ENCODE assay signal across 26 cellular contexts in the genomic region with DNA sequence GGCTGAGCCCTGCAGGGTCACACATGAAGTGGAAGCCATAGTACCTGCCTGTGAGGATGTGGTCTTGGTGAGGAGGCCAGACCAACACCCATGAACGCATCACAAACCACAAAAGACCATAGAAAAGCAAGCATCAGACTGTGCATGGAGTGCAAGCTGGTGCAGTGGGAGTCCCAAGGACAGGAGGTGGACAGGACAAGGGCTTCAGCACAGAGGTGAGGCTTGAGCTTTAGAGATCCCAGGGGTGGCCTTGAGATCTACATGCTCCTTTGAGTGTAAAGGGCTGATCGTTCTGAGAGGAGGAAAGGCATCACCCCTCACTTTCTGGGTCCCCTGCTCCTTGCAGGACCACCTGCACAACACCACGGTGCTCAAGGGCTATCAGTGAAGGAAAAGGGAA.
DNase-seq lines count a peak whose midpoint lies in the region; ATAC-seq, FAIRE-seq and TF ChIP-seq lines count a peak whose summit lies in the region.
"Had no signal": no experiment of that assay in that cellular context is flagged by ENCODE, and none has a peak within 500 bp of the region (broad histone marks: within the 10 kb centered on the region; RNA-seq: fewer than 3 reads in every experiment).

No MANE protein-coding gene starts in this region.

- no peak overlapping the region for H2BK15ac ChIP-seq in H9 (ENCODE audit: low read depth, low read length)
- H2BK15ac ChIP-seq in H1 (ENCODE audit: low read length) = peak overlapping the region; percentile 25
- peak overlapping the region; percentile 73 for H2BK15ac ChIP-seq in neuronal stem cell (ENCODE audit: low read length)

- peaks cover 25 to 36% of the 10 kb centered on the region in 2 experiments for H3K4me1 Mint-ChIP-seq in H9
- H3K4me1 Mint-ChIP-seq: T-helper 17 cell had no signal

- H3K18ac ChIP-seq in H9 (ENCODE audit: insufficient read length, low read depth, low read length) = peak overlapping the region; percentile 51
- H3K18ac ChIP-seq in H1 (ENCODE audit: extremely low read depth, low read length) = peak overlapping the region; percentile 66; the same call in 1 of the 2 replicates
- H3K18ac ChIP-seq in neuronal stem cell (ENCODE audit: low read length) = peak overlapping the region; percentile 82

- H3K27me3 Mint-ChIP-seq in H9 (ENCODE audit: low read depth) = no peaks in the 10 kb centered on the region

- ATAC-seq in SK-N-SH treated with all-trans-retinoic acid at 6 μM for 48 hours = no peak; the same call in 2 of the 3 replicates
- ATAC-seq: gastroesophageal sphincter; left colon; natural killer cell treated with Interleukin-12 subunit alpha and Interleukin-12 subunit beta and Interleukin-15 and Interleukin-18, amount 100 ng/mL, for 72 hours; T-helper 17 cell had no signal

- H2AFZ ChIP-seq in H9 (ENCODE audit: low read length) = no peak overlapping the region
- H2AFZ ChIP-seq in H1 (ENCODE audit: low read length) = no peak overlapping the region
- H2AFZ ChIP-seq in neuronal stem cell (ENCODE audit: low read length) = no peak overlapping the region

- POLR2A ChIA-PET in H1 (lab: Charles Lee; ENCODE audit: partially characterized antibody) = interaction anchor here (1.1 to 1.8 kb wide), 3 partner anchors 14 to 18 kb away, joined by 3 read pairs; no protein-coding TSS in a partner anchor

- peak overlapping the region; percentile 42 for H2AK5ac ChIP-seq in H9 (ENCODE audit: insufficient read length, low read length)
- H2AK5ac ChIP-seq in H1 (ENCODE audit: low read depth, low read length) = peak overlapping the region; percentile 94
- peak overlapping the region; percentile 82 for H2AK5ac ChIP-seq in neuronal stem cell (ENCODE audit: low read depth, low read length)

- H3K36me3 ChIP-seq in H1 (ENCODE audit: control insufficient read depth in 2 of 4, insufficient read depth in 4 of 4, low read length in 3 of 4) (no peaks in the 10 kb centered on the region), neuronal stem cell (replicated peaks in 1 of 2; ENCODE audit: control insufficient read depth in 2 of 2, insufficient read depth in 2 of 2, low read length in 2 of 2) (no peaks in the 10 kb centered on the region), transverse colon (no peaks in the 10 kb centered on the region), Peyer's patch (no peaks in the 10 kb centered on the region)
- H3K36me3 ChIP-seq: ascending aorta, esophagus muscularis mucosa, gastroesophageal sphincter, MG63, pancreas, SJCRH30 had no signal

- no peak overlapping the region for H3K4ac ChIP-seq in H9 (ENCODE audit: low read depth, low read length)
- peak overlapping the region; percentile 55 for H3K4ac ChIP-seq in H1 (replicated peaks; ENCODE audit: insufficient read length, low read depth, low read length)
- peak overlapping the region; percentile 4 for H3K4ac ChIP-seq in neuronal stem cell (ENCODE audit: low read length)

- no peak for TF ChIP-seq EP300 in H1 (IDR thresholded peaks at IDR 0.05; ENCODE audit: borderline replicate concordance in 1 of 2, low read depth in 2 of 2, low read length in 2 of 2)
- no peak for TF ChIP-seq EP300 in transverse colon (IDR thresholded peaks at IDR 0.05; ENCODE audit: low read depth)

- H3K9ac ChIP-seq in H9 (ENCODE audit: extremely low read depth, insufficient read length, low read length) = no peak overlapping the region
- H3K9ac ChIP-seq in H1 (replicated peaks in 1 of 4; ENCODE audit: extremely low read depth in 1 of 4, low read depth in 3 of 4, low read length in 3 of 4) = no peak overlapping the region; a peak in 1 of 7 replicates
- no peak overlapping the region for H3K9ac ChIP-seq in neuronal stem cell (ENCODE audit: low read depth, low read length, poor library complexity)

- no peak for DNase-seq in H9
- peak; percentile 7 for DNase-seq in NB4 (ENCODE audit: low read depth)
- peak in 1 of 2 experiments; percentile 40 for DNase-seq in H1 (ENCODE audit: low read depth in 1 of 2, low spot score in 2 of 2)
- no peak for DNase-seq in neuronal stem cell (ENCODE audit: low spot score)
- DNase-seq in transverse colon = no peak
- no peak for DNase-seq in Peyer's patch
- DNase-seq: activated CD4-positive, alpha-beta T cell treated with anti-CD3 and anti-CD28 coated beads, Interleukin-2, amount 50 U/mL, for 1 hour; CD4-positive, alpha-beta T cell; effector CD8-positive, alpha-beta T cell; H7; left colon; MG63; NCI-H1436 treated with DMSO at 0.1 percent for 48 hours; NCI-H2171 treated with DMSO at 0.1 percent for 48 hours; pancreas; SJCRH30; substantia nigra; T-helper 17 cell had no signal

- H3K4me1 ChIP-seq in H9 (ENCODE audit: insufficient read depth, low read length) (peaks cover 4% of the 10 kb centered on the region), H1 (replicated peaks in 1 of 4; ENCODE audit: control insufficient read depth in 3 of 4, insufficient read depth in 4 of 4, low read length in 3 of 4) (peaks cover 2 to 10% (median 7%) of the 10 kb centered on the region in 4 experiments; a peak in 5 of 7 replicates), neuronal stem cell (ENCODE audit: control insufficient read depth in 2 of 2, insufficient read depth in 1 of 2, low read depth in 1 of 2, low read length in 2 of 2) (peaks cover 0 to 15% of the 10 kb centered on the region in 2 donors), transverse colon (peaks cover 6 to 18% (median 8%) of the 10 kb centered on the region in 4 donors), Peyer's patch (peaks cover 0 to 19% (median 0%) of the 10 kb centered on the region in 4 donors)

- H3K27ac ChIP-seq in H9 (ENCODE audit: insufficient read length, low read depth, low read length) (no peak overlapping the region), H1 (ENCODE audit: low read depth, low read length) (no peak overlapping the region), neuronal stem cell (replicated peaks; ENCODE audit: low read length) (no peak overlapping the region), transverse colon (no peak overlapping the region), Peyer's patch (no peak overlapping the region)
- H3K27ac ChIP-seq: esophagus muscularis mucosa, gastroesophageal sphincter, HL-60, SJCRH30 had no signal

- H4K20me1 ChIP-seq in H9 (ENCODE audit: control insufficient read depth, insufficient read depth, insufficient read length) (no peaks in the 10 kb centered on the region), H1 (replicated peaks in 1 of 2; ENCODE audit: control insufficient read depth in 1 of 2, insufficient read depth in 2 of 2, low read length in 2 of 2) (no peaks in the 10 kb centered on the region)

- CTCF ChIA-PET in H1 (lab: Charles Lee; ENCODE audit: partially characterized antibody) = interaction anchor here (0.8 to 1.4 kb wide), 7 partner anchors 9 to 153 kb away, joined by 3 to 4 read pairs (median 3); no protein-coding TSS in a partner anchor

- H3K9me3 Mint-ChIP-seq in H9 = no peaks in the 10 kb centered on the region
- H3K9me3 Mint-ChIP-seq: CD4-positive, alpha-beta T cell; natural killer cell treated with Interleukin-12 subunit alpha and Interleukin-12 subunit beta and Interleukin-15 and Interleukin-18, amount 100 ng/mL, for 72 hours had no signal

- peak overlapping the region; percentile 81 for H4K91ac ChIP-seq in H9 (ENCODE audit: insufficient read length, low read depth, low read length)
- peak overlapping the region; percentile 56 for H4K91ac ChIP-seq in H1 (replicated peaks; ENCODE audit: insufficient read length, low read length)
- peak overlapping the region; percentile 82 for H4K91ac ChIP-seq in neuronal stem cell (ENCODE audit: low read depth, low read length, poor library complexity)

- H3K14ac ChIP-seq in H9 (ENCODE audit: insufficient read depth, low read length) (peak overlapping the region; percentile 11; the same call in 1 of the 2 replicates), H1 (ENCODE audit: insufficient read length) (no peak overlapping the region), neuronal stem cell (ENCODE audit: low read length) (no peak overlapping the region)

- no peak for TF ChIP-seq RAD21 in H1 (IDR thresholded peaks at IDR 0.05 in 1 of 2, conservative IDR thresholded peaks at IDR 0.05 in 1 of 2; ENCODE audit: low read depth in 2 of 2, low read length in 2 of 2)

- H3K79me2 ChIP-seq in H9 (ENCODE audit: insufficient read depth, low read length) (no peaks in the 10 kb centered on the region), H1 (ENCODE audit: control insufficient read depth in 1 of 2, insufficient read depth in 2 of 2, low read length in 2 of 2) (no peaks in the 10 kb centered on the region)

- no peak overlapping the region for H3K4me2 ChIP-seq in H9 (ENCODE audit: insufficient read depth, insufficient read length, low read length)
- no peak overlapping the region for H3K4me2 ChIP-seq in H1 (ENCODE audit: insufficient read depth in 1 of 2, low read depth in 2 of 2, low read length in 2 of 2)
- H3K4me2 ChIP-seq in neuronal stem cell (ENCODE audit: insufficient read depth, low read length, poor library complexity, severe bottlenecking) = no peak overlapping the region

- no peak overlapping the region for H3T11ph ChIP-seq in H9 (ENCODE audit: low read length)

- TF ChIP-seq POLR2A in NB4 (IDR thresholded peaks at IDR 0.05; ENCODE audit: extremely low read depth, insufficient read length) = no peak
- no peak for TF ChIP-seq POLR2A in H1 (IDR thresholded peaks at IDR 0.05; ENCODE audit: control extremely low read depth in 1 of 2, low read depth in 2 of 2, low read length in 2 of 2)
- TF ChIP-seq POLR2A in transverse colon (IDR thresholded peaks at IDR 0.05) = no peak
- TF ChIP-seq POLR2A in Peyer's patch (IDR thresholded peaks at IDR 0.05) = no peak

- H3K4me3 Mint-ChIP-seq in H9 = no peak overlapping the region
- H3K4me3 Mint-ChIP-seq: activated naive CD8-positive, alpha-beta T cell; CD4-positive, alpha-beta T cell; natural killer cell treated with Interleukin-12 subunit alpha and Interleukin-12 subunit beta and Interleukin-15 and Interleukin-18, amount 100 ng/mL, for 72 hours; T-helper 17 cell had no signal

- intact Hi-C loops in transverse colon (cut with DNase I; ENCODE audit: low total_unique reads) = no loop called here

- H2BK5ac ChIP-seq in H9 (ENCODE audit: insufficient read length, low read length) = no peak overlapping the region
- peak overlapping the region; percentile 67; the same call in 1 of the 2 replicates for H2BK5ac ChIP-seq in H1 (ENCODE audit: low read depth, low read length)
- no peak overlapping the region for H2BK5ac ChIP-seq in neuronal stem cell (ENCODE audit: low read length)

- H2BK20ac ChIP-seq in H9 (ENCODE audit: low read depth, low read length, poor library complexity, severe bottlenecking) = no peak overlapping the region
- peak overlapping the region; percentile 73; the same call in 1 of the 2 replicates for H2BK20ac ChIP-seq in H1 (ENCODE audit: low read length)

- H3K9me3 ChIP-seq in H9 (ENCODE audit: control insufficient read depth, low read depth, low read length) = no peaks in the 10 kb centered on the region
- no peaks in the 10 kb centered on the region for H3K9me3 ChIP-seq in H1 (ENCODE audit: insufficient read depth in 2 of 2, low read depth in 1 of 2, low read length in 1 of 2)
- H3K9me3 ChIP-seq in neuronal stem cell (replicated peaks in 1 of 2; ENCODE audit: control insufficient read depth in 2 of 2, insufficient read depth in 1 of 2, low read depth in 1 of 2, low read length in 2 of 2) = peaks cover 0 to 3% of the 10 kb centered on the region in 2 donors
- no peaks in the 10 kb centered on the region for H3K9me3 ChIP-seq in transverse colon
- no peaks in the 10 kb centered on the region for H3K9me3 ChIP-seq in Peyer's patch
- H3K9me3 ChIP-seq: ascending aorta, esophagus muscularis mucosa, gastroesophageal sphincter, MG63, pancreas, SJCRH30 had no signal

- H4K8ac ChIP-seq in H9 (replicated peaks; ENCODE audit: insufficient read length, low read depth, low read length) (peak overlapping the region; percentile 56), H1 (ENCODE audit: extremely low read depth, insufficient read depth, low read length) (peak overlapping the region; percentile 19; the same call in 1 of the 2 replicates), neuronal stem cell (ENCODE audit: low read depth, low read length) (peak overlapping the region; percentile 45)

- H2BK12ac ChIP-seq in H9 (ENCODE audit: insufficient read length, low read depth, low read length) (no peak overlapping the region), H1 (ENCODE audit: low read depth, low read length) (peak overlapping the region; percentile 85), neuronal stem cell (ENCODE audit: low read length) (peak overlapping the region; percentile 8)

- in situ Hi-C loops in transverse colon (cut with MboI; ENCODE audit: low pct_ligation_motif_present in 1 of 4, low pct_unique_long_range_greater_than_20kb in 1 of 4, low sequenced_read_pairs in 3 of 4) = no loop called here

- peak overlapping the region in 1 of 3 experiments; percentile 45; a peak in 2 of 7 replicates for H3K27ac Mint-ChIP-seq in H9
- H3K27ac Mint-ChIP-seq: activated naive CD8-positive, alpha-beta T cell; CD4-positive, alpha-beta T cell; natural killer cell treated with Interleukin-12 subunit alpha and Interleukin-12 subunit beta and Interleukin-15 and Interleukin-18, amount 100 ng/mL, for 72 hours; T-helper 17 cell had no signal

- no peak overlapping the region for H4K5ac ChIP-seq in H9 (ENCODE audit: insufficient read length, low read depth, low read length)
- no peak overlapping the region for H4K5ac ChIP-seq in H1 (ENCODE audit: insufficient read length, low read depth, low read length)

- H3K27me3 ChIP-seq in H9 (ENCODE audit: insufficient read depth, low read length) (no peaks in the 10 kb centered on the region), H1 (replicated peaks in 1 of 4; ENCODE audit: control insufficient read depth in 3 of 4, extremely low read depth in 1 of 4, insufficient read depth in 3 of 4, low read length in 3 of 4) (no peaks in the 10 kb centered on the region), neuronal stem cell (ENCODE audit: control insufficient read depth in 3 of 3, insufficient read depth in 3 of 3, low read depth in 1 of 3, low read length in 3 of 3) (no peaks in the 10 kb centered on the region), transverse colon (no peaks in the 10 kb centered on the region), Peyer's patch (no peaks in the 10 kb centered on the region)
- H3K27me3 ChIP-seq: ascending aorta, esophagus muscularis mucosa, gastroesophageal sphincter, MG63, pancreas, SJCRH30 had no signal

- TF ChIP-seq CTCF in H9 (conservative IDR thresholded peaks at IDR 0.05) (no peak), NB4 (IDR thresholded peaks at IDR 0.05; ENCODE audit: low read depth, low read length) (no peak), H1 (IDR thresholded peaks at IDR 0.05; ENCODE audit: control extremely low read depth in 1 of 3, insufficient read depth in 1 of 3, low read depth in 1 of 3, low read length in 3 of 3) (no peak), transverse colon (IDR thresholded peaks at IDR 0.05) (no peak), Peyer's patch (IDR thresholded peaks at IDR 0.05) (no peak)

- H3K23ac ChIP-seq in H9 (ENCODE audit: insufficient read length, low read depth, low read length) (no peak overlapping the region), H1 (ENCODE audit: insufficient read length) (no peak overlapping the region), neuronal stem cell (ENCODE audit: low read depth, low read length, poor library complexity) (no peak overlapping the region)

- H3K23me2 ChIP-seq in H9 (ENCODE audit: insufficient read length, low read depth, low read length, poor library complexity, severe bottlenecking) (no peaks in the 10 kb centered on the region), H1 (ENCODE audit: low read depth, low read length) (no peaks in the 10 kb centered on the region; the same call in 1 of the 2 replicates)

- no peak for FAIRE-seq in H1 (lab: Jason Lieb, UNC)
- FAIRE-seq: GM18507, pancreas had no signal

- H3K56ac ChIP-seq in H9 (ENCODE audit: insufficient read length, low read depth, low read length) (no peak overlapping the region), H1 (replicated peaks; ENCODE audit: insufficient read length, low read depth, low read length) (no peak overlapping the region)

- no peak overlapping the region for H2BK120ac ChIP-seq in H9 (ENCODE audit: low read depth, low read length, poor library complexity, severe bottlenecking)
- no peak overlapping the region for H2BK120ac ChIP-seq in H1 (replicated peaks; ENCODE audit: low read depth, low read length)
- no peak overlapping the region for H2BK120ac ChIP-seq in neuronal stem cell (ENCODE audit: low read depth, low read length)

- no CpG with 5 or more reads among the region's 3 CpGs for WGBS in H9 (ENCODE audit: extremely low coverage, insufficient read length, low lambda C conversion rate)
- 87% methylated on average over 3 of the region's 3 CpGs; no CpG with 5 or more reads in 1 of the 2 experiments for WGBS in H1 (ENCODE audit: extremely low coverage in 1 of 2, insufficient coverage in 1 of 2, insufficient read length in 1 of 2, insufficient replicate concordance in 2 of 2, low coverage in 1 of 2, low lambda C conversion rate in 2 of 2, missing lambda C conversion rate in 1 of 2), 2 experiments
- WGBS in neuronal stem cell (ENCODE audit: extremely low coverage in 2 of 2, insufficient read length in 2 of 2, insufficient replicate concordance in 1 of 2), 2 donors = no CpG with 5 or more reads among the region's 3 CpGs
- WGBS in transverse colon (ENCODE audit: low coverage in 1 of 2), 2 donors = 73 to 85% methylated on average over 3 of the region's 3 CpGs

- peaks cover 0 to 5% (median 0%) of the 10 kb centered on the region in 3 experiments; a peak in 2 of 7 replicates for H3K36me3 Mint-ChIP-seq in H9 (ENCODE audit: insufficient read depth in 1 of 3, low read depth in 3 of 3)
- H3K36me3 Mint-ChIP-seq: activated naive CD8-positive, alpha-beta T cell; natural killer cell treated with Interleukin-12 subunit alpha and Interleukin-12 subunit beta and Interleukin-15 and Interleukin-18, amount 100 ng/mL, for 72 hours had no signal

- H3K79me1 ChIP-seq in H9 (ENCODE audit: insufficient read depth, low read depth, low read length, poor library complexity, severe bottlenecking) = no peaks in the 10 kb centered on the region
- H3K79me1 ChIP-seq in H1 (ENCODE audit: low read depth, low read length) = no peaks in the 10 kb centered on the region
- H3K79me1 ChIP-seq in neuronal stem cell (ENCODE audit: low read depth, low read length) = no peaks in the 10 kb centered on the region

- H3K4me3 ChIP-seq in NB4 (ENCODE audit: low read depth, low read length) (no peak overlapping the region), H1 (ENCODE audit: extremely low read depth in 1 of 4, insufficient read depth in 2 of 4, low read depth in 3 of 4, low read length in 4 of 4) (no peak overlapping the region), neuronal stem cell (ENCODE audit: low read length in 2 of 2) (no peak overlapping the region), transverse colon (no peak overlapping the region), Peyer's patch (no peak overlapping the region)
- H3K4me3 ChIP-seq: ascending aorta, esophagus muscularis mucosa, gastroesophageal sphincter, MG63, pancreas, SJCRH30 had no signal

Comparison
In these comparisons a context has a peak if more than half of its experiments do, and no peak if none do; other contexts are left out.
1. H2AK5ac ChIP-seq: peak in every context shown above with its lines; median percentile 94 in H1; 82 in neuronal stem cell; 42 in H9.